10 cellular contexts compared by ENCODE assay signal in the genomic region with DNA sequence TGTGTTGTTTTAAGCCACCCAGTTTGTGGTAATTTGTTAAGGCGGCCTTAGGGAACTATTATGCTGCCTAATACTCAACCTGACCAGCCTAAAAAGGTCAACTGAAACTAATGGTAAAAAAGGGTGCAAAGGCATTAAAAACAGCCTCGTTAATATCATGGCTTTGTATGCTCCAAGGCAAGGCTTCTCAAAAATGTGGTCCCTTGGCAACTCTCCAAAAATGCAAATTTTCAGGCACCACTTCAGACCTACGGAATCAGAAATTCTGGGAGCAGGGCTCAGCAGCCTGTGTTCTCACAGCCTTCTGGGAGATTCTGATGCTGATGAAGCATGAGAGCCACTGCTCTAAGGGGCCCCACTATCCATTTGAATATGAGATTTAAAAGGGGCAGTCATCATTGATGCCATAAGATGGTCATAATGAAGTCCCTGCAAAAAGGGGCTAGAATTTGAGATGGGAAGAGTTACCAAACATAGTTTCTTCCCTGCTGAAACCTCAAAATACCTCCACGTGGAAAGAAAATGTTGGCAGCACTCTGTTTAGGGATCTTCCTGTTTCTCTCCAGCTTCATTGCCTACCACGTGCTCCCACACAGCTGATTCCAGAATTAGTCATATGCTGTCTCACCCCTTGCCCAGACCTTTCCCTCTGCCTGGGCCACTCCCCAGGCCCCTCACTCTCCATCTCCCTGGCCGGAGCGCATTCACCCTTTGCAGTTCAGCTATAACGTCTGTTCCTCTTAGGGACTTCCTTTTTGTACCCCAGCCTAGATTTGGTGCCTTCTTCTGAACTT. TPM values are rescaled to one million over a fixed set of nuclear protein-coding genes. Genes with fewer than 3 reads are reported as not detected.
DNase-seq lines count a peak whose midpoint lies in the region; FAIRE-seq and TF ChIP-seq lines count a peak whose summit lies in the region.
"Had no signal": no experiment of that assay in that cellular context is flagged by ENCODE, and none has a peak within 500 bp of the region (broad histone marks: within the 10 kb centered on the region; RNA-seq: fewer than 3 reads in every experiment).

No MANE protein-coding gene starts in this region.

- no peaks in the 10 kb centered on the region for H3K36me3 ChIP-seq in Peyer's patch
- no peaks in the 10 kb centered on the region for H3K36me3 ChIP-seq in effector memory CD4-positive, alpha-beta T cell (ENCODE audit: control insufficient read depth, insufficient read depth, low read length)

- FAIRE-seq in urothelium cell line (lab: Jason Lieb, UNC) = no peak
- FAIRE-seq: endometrium had no signal

- no peak for TF ChIP-seq CTCF in Peyer's patch (IDR thresholded peaks at IDR 0.05)

- no peak overlapping the region for H3K4me3 ChIP-seq in Peyer's patch
- no peak overlapping the region for H3K4me3 ChIP-seq in effector memory CD4-positive, alpha-beta T cell (ENCODE audit: insufficient read depth, low read depth, low read length, poor library complexity, severe bottlenecking)

- peak; percentile 9 for DNase-seq in NCI-H345 (lab: John Stamatoyannopoulos, UW)
- DNase-seq in NCI-H345 treated with DMSO at 0.1 percent for 48 hours (lab: John Stamatoyannopoulos, UW; ENCODE audit: unreplicated experiment) = no peak
- DNase-seq in amniotic epithelial cell (ENCODE audit: low read depth) = peak; percentile 88
- peak; percentile 88 for DNase-seq in iris pigment epithelial cell (ENCODE audit: low read depth)
- peak; percentile 50 for DNase-seq in urothelium cell line (ENCODE audit: low spot score)
- no peak for DNase-seq in Peyer's patch
- no peak for DNase-seq in effector memory CD4-positive, alpha-beta T cell
- DNase-seq in SKM-1 (lab: John Stamatoyannopoulos, UW; ENCODE audit: unreplicated experiment) = no peak
- DNase-seq: KG1 had no signal

- H3K27me3 ChIP-seq in Peyer's patch = no peaks in the 10 kb centered on the region
- H3K27me3 ChIP-seq in effector memory CD4-positive, alpha-beta T cell (replicated peaks; ENCODE audit: control insufficient read depth, insufficient read depth, low read length, poor library complexity, severe bottlenecking) = no peaks in the 10 kb centered on the region

- no peak for TF ChIP-seq POLR2A in Peyer's patch (IDR thresholded peaks at IDR 0.05)

- H3K4me1 ChIP-seq in Peyer's patch = peaks cover 0 to 19% (median 0%) of the 10 kb centered on the region in 4 donors
- H3K4me1 ChIP-seq in effector memory CD4-positive, alpha-beta T cell (ENCODE audit: control insufficient read depth, insufficient read depth, low read length, poor library complexity, severe bottlenecking) = no peaks in the 10 kb centered on the region

- H3K27ac ChIP-seq in Peyer's patch = no peak overlapping the region
- H3K27ac ChIP-seq in effector memory CD4-positive, alpha-beta T cell (ENCODE audit: insufficient read depth, low read length, poor library complexity, severe bottlenecking) = no peak overlapping the region

- no peaks in the 10 kb centered on the region for H3K9me3 ChIP-seq in Peyer's patch
- H3K9me3 ChIP-seq in effector memory CD4-positive, alpha-beta T cell (ENCODE audit: control insufficient read depth, low read length) = no peaks in the 10 kb centered on the region

RNA-seq across cellular contexts. Expression of a gene that starts 46.7 kb away (rescaled TPM):
- total RNA-seq in Peyer's patch = 10 to 100 TPM; 50.3 to 71.1 (median 65.9) TPM

Comparison
In these comparisons a context has a peak if more than half of its experiments do, and no peak if none do; other contexts are left out.
1. DNase-seq: peak in NCI-H345 (single experiment), amniotic epithelial cell (single experiment), iris pigment epithelial cell (single experiment) and urothelium cell line (single experiment); none in NCI-H345 treated with DMSO at 0.1 percent for 48 hours (single experiment), Peyer's patch (0 of 3), effector memory CD4-positive, alpha-beta T cell (0 of 3) and SKM-1 (single experiment).